9 cellular contexts compared by ENCODE assay signal in the genomic region with DNA sequence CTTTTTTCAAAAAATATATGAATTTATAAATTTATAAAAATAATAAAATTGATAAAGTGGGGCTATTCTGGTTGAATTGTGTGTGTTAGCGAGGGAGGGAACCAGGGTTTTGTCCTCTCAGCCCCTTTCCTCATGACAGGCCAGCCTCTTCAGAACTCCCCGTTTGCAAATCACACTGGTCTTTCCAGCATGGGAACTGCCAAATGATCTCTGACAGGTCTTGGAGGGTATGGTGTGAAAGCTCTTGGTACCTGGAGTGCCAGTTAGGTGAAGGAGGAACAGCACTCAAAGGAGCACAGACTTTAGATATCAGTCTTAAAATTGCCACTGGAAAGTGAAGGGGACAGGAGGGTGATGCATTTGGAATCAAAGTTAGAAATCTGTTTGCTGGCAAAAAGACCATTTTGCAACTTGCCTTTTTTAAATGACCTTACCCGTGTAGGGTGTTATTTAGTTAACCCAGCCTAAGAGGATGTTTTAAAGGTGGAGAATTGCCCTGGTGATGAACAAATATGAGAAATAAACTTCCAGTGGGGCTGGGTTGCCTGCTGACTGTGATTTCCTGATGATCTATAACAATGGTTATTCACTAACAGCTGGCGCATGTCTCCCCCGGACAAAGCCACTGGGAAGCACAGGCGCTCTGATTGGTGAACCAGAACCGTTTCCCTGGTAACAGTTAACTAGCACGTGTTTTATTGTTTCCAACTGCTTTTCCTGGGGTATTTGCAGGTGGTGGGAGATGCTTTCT.
DNase-seq lines count a peak whose midpoint lies in the region; ATAC-seq, FAIRE-seq and TF ChIP-seq lines count a peak whose summit lies in the region.
"Had no signal": no experiment of that assay in that cellular context is flagged by ENCODE, and none has a peak within 500 bp of the region (broad histone marks: within the 10 kb centered on the region; RNA-seq: fewer than 3 reads in every experiment).

No MANE protein-coding gene starts in this region.

- TF ChIP-seq POLR2A in A549 (IDR thresholded peaks at IDR 0.05; ENCODE audit: low read length) = no peak

- CTCF ChIA-PET in A549 (lab: Yijun Ruan, JAX) = interaction anchor here (0.8 to 5.2 kb wide), 12 partner anchors 12 to 397 kb away, joined by 3 to 55 read pairs (median 4); no protein-coding TSS in a partner anchor

- 30% methylated on average over 8 of the region's 8 CpGs for WGBS in A549 (ENCODE audit: missing lambda C conversion rate)

- H3K4me3 ChIP-seq in A549 (no peak overlapping the region), adipocyte (ENCODE audit: low read length) (peak overlapping the region; percentile 55)

- H3K27me3 Mint-ChIP-seq in activated T-cell treated with anti-CD3 and anti-CD28 coated beads, Interleukin-2, amount 50 U/mL, for 4 hours (ENCODE audit: low read depth) = no peaks in the 10 kb centered on the region
- H3K27me3 Mint-ChIP-seq: CD4-positive, CD25-positive, alpha-beta regulatory T cell had no signal

- H3K4me1 ChIP-seq in A549 = peaks cover 11% of the 10 kb centered on the region
- H3K4me1 ChIP-seq in adipocyte (ENCODE audit: control insufficient read depth, insufficient read depth, low read length) = peaks cover 14% of the 10 kb centered on the region

- no peak; a peak in 1 of 5 replicates for TF ChIP-seq EP300 in A549 (IDR thresholded peaks at IDR 0.05)

- H3K9me3 ChIP-seq in A549 = no peaks in the 10 kb centered on the region
- no peaks in the 10 kb centered on the region for H3K9me3 ChIP-seq in adipocyte (ENCODE audit: control insufficient read depth, low read length)

- H3K36me3 ChIP-seq in adipocyte (ENCODE audit: control insufficient read depth, insufficient read depth, low read length, severe bottlenecking) = no peaks in the 10 kb centered on the region

- no peak for TF ChIP-seq RAD21 in A549 (conservative IDR thresholded peaks at IDR 0.05 in 1 of 2, IDR thresholded peaks at IDR 0.05 in 1 of 2)

- H3K4me2 ChIP-seq in A549 = peak overlapping the region; percentile 21; the same call in 2 of the 3 replicates

- ATAC-seq in A549 = peak in 1 of 2 experiments; percentile 82; a peak in 3 of 6 replicates
- no peak for ATAC-seq in activated T-cell treated with anti-CD3 and anti-CD28 coated beads, Interleukin-2, amount 50 U/mL, for 4 hours

- H3K4me3 Mint-ChIP-seq in activated T-cell treated with anti-CD3 and anti-CD28 coated beads, Interleukin-2, amount 50 U/mL, for 4 hours = no peak overlapping the region
- H3K4me3 Mint-ChIP-seq: CD4-positive, CD25-positive, alpha-beta regulatory T cell had no signal

- FAIRE-seq in A549 (lab: Jason Lieb, UNC) = no peak

- DNase-seq in A549 (ENCODE audit: low read depth in 1 of 2, low spot score in 1 of 2) (peak in 1 of 2 experiments; percentile 48), NCI-H1092 treated with DMSO at 0.1 percent for 48 hours (lab: John Stamatoyannopoulos, UW) (peak; percentile 94), adipocyte (ENCODE audit: low read depth) (peak; percentile 94), iPS DF 19.7 (ENCODE audit: low read depth, low spot score) (peak; percentile 59)
- DNase-seq in activated CD8-positive, alpha-beta memory T cell treated with anti-CD3 and anti-CD28 coated beads, Interleukin-2, amount 50 U/mL, for 48 hours = no peak
- DNase-seq in activated CD4-positive, alpha-beta T cell treated with anti-CD3 and anti-CD28 coated beads, Interleukin-2, amount 50 U/mL, for 4 hours = no peak
- DNase-seq in activated T-cell treated with anti-CD3 and anti-CD28 coated beads, Interleukin-2, amount 50 U/mL, for 4 hours = no peak
- DNase-seq: CD4-positive, CD25-positive, alpha-beta regulatory T cell had no signal

- peak overlapping the region; percentile 65 for H3K9ac ChIP-seq in adipocyte (ENCODE audit: low read length)

- H3K36me3 Mint-ChIP-seq in activated T-cell treated with anti-CD3 and anti-CD28 coated beads, Interleukin-2, amount 50 U/mL, for 4 hours (ENCODE audit: insufficient read depth) = no peaks in the 10 kb centered on the region
- H3K36me3 Mint-ChIP-seq: CD4-positive, CD25-positive, alpha-beta regulatory T cell had no signal

- H3K27ac ChIP-seq in A549 = peak overlapping the region; percentile 40 to 69; a peak in 5 of 6 replicates
- H3K27ac ChIP-seq in temporal lobe (ENCODE audit: low read depth, low read length) = peak overlapping the region; percentile 47

- POLR2A ChIA-PET in A549 (lab: Yijun Ruan, JAX) = no interaction called here

- H3K27me3 ChIP-seq in adipocyte (replicated peaks; ENCODE audit: control insufficient read depth, insufficient read depth, low read length) = no peaks in the 10 kb centered on the region

- H3K9me3 Mint-ChIP-seq in activated T-cell treated with anti-CD3 and anti-CD28 coated beads, Interleukin-2, amount 50 U/mL, for 4 hours = peaks cover 3% of the 10 kb centered on the region

- no peaks in the 10 kb centered on the region for H3K4me1 Mint-ChIP-seq in activated T-cell treated with anti-CD3 and anti-CD28 coated beads, Interleukin-2, amount 50 U/mL, for 4 hours (ENCODE audit: low read depth)
- H3K4me1 Mint-ChIP-seq: CD4-positive, CD25-positive, alpha-beta regulatory T cell had no signal

- TF ChIP-seq CTCF in A549 (IDR thresholded peaks at IDR 0.05) = no peak

TF ChIP-seq in A549, 52 proteins besides CTCF, POLR2A, EP300 and RAD21:
- TF ChIP-seq MAFK (IDR thresholded peaks at IDR 0.05; ENCODE audit: partially characterized antibody) (no peak), CBX2 (IDR thresholded peaks at IDR 0.05; ENCODE audit: borderline replicate concordance, low read depth) (no peak), RNF2 (IDR thresholded peaks at IDR 0.05; ENCODE audit: borderline replicate concordance, low read depth) (no peak), EHF (CRISPR knock-in tag; IDR thresholded peaks at IDR 0.05) (no peak)

Comparison
In these comparisons a context has a peak if more than half of its experiments do, and no peak if none do; other contexts are left out.
1. DNase-seq: peak in NCI-H1092 treated with DMSO at 0.1 percent for 48 hours (single experiment), adipocyte (single experiment) and iPS DF 19.7 (single experiment); none in activated CD8-positive, alpha-beta memory T cell treated with anti-CD3 and anti-CD28 coated beads, Interleukin-2, amount 50 U/mL, for 48 hours (single experiment), activated CD4-positive, alpha-beta T cell treated with anti-CD3 and anti-CD28 coated beads, Interleukin-2, amount 50 U/mL, for 4 hours (0 of 2) and activated T-cell treated with anti-CD3 and anti-CD28 coated beads, Interleukin-2, amount 50 U/mL, for 4 hours (single experiment).